Comparison of ENCODE assay signal across 1 cellular context in the genomic region with DNA sequence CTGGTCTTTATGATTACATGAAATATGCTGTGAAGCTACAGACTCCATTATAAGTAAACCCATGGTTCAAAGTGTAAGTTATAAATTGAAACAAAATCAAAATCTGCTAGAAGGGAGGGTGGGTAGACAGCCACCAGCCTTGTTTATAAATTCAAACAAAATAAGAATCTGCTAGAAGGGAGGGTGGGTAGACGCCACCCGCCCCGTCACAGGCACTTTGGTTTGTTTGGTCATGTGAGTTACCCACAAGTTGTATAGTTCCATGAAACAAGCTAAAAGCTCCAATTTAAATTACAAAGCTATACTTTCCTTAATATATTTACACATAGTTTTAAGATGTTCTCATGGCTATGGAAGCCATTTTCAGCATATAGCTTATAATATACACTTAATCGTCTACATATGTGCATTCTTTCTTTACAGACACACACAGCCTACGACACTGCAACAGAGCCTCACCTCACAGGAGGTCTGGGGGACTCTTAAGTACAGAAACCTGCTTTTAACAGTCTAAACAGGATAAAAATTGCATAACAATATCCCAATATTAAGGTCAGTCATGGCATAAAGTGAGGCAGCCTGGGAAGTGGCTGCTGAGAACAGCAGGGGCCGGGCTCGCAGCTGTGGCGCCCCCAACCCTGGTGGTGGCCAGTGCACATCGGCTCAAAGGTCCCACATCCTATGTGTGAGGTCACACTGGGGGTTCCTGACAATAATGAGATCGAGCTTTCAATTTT.
TF ChIP-seq lines count a peak whose summit lies in the region.

No MANE protein-coding gene starts in this region.

TF ChIP-seq in IMR-90, 13 proteins besides CTCF, POLR2A, EP300 and RAD21:
- TF ChIP-seq FOS (IDR thresholded peaks at IDR 0.05; ENCODE audit: low read depth, low read length) (no peak), MAZ (IDR thresholded peaks at IDR 0.05; ENCODE audit: borderline replicate concordance, low read depth, low read length) (no peak), CHD1 (IDR thresholded peaks at IDR 0.05; ENCODE audit: low read depth, low read length) (no peak), RCOR1 (IDR thresholded peaks at IDR 0.05; ENCODE audit: insufficient replicate concordance, low read length) (no peak), MXI1 (IDR thresholded peaks at IDR 0.05; ENCODE audit: borderline replicate concordance, low read depth, low read length) (no peak), NFE2L2 (IDR thresholded peaks at IDR 0.05; ENCODE audit: low read depth, low read length) (no peak)
TF ChIP-seq in IMR-90: peak in this region for 0.
